ENCODE assay signal across 8 cellular contexts in genomic region chr3:194689493-194689901, GRCh38. TPM values are rescaled to one million over a fixed set of nuclear protein-coding genes. Genes with fewer than 3 reads are reported as not detected.
DNase-seq lines count a peak whose midpoint lies in the region; ATAC-seq and TF ChIP-seq lines count a peak whose summit lies in the region.

No MANE protein-coding gene starts in this region.

- CTCF ChIA-PET in AG04450 (lab: Charles Lee), result interaction anchor here (0.7 to 2.2 kb wide), 4 partner anchors 18 to 417 kb away, joined by 3 to 7 read pairs (median 5); partner anchors contain the start of gene LSG1

- DNase-seq in AG04450 (ENCODE audit: low read depth, low spot score) (peak; percentile 72), GM13977 (ENCODE audit: low spot score) (peak; percentile 30), memory B cell (ENCODE audit: low spot score in 2 of 2) (no peak), SK-N-DZ (ENCODE audit: low spot score) (no peak), COR-L47 (lab: John Stamatoyannopoulos, UW) (no peak)

- H3K27me3 Mint-ChIP-seq in activated naive CD8-positive, alpha-beta T cell, result peaks cover 1% of the 10 kb centered on the region
- H3K27me3 Mint-ChIP-seq in memory B cell, result no peaks in the 10 kb centered on the region

- in situ Hi-C loops in GM13977 (cut with MboI; ENCODE audit: low pct_unique_long_range_greater_than_20kb, low sequenced_read_pairs, unreplicated experiment), result loop anchor here (10.0 to 25.0 kb wide), 4 partner anchors 273 to 848 kb away; partner anchors contain the start of gene PPP1R2

- H3K4me1 Mint-ChIP-seq in activated naive CD8-positive, alpha-beta T cell (ENCODE audit: low read depth), result peaks cover 36% of the 10 kb centered on the region
- H3K4me1 Mint-ChIP-seq in memory B cell, result peaks cover 56% of the 10 kb centered on the region

- H3K9me3 ChIP-seq in AG04450 (ENCODE audit: control insufficient read depth, insufficient read depth, low read length), result no peaks in the 10 kb centered on the region; the same call in 1 of the 2 replicates

- H3K27ac Mint-ChIP-seq in activated naive CD8-positive, alpha-beta T cell, result no peak overlapping the region
- H3K27ac Mint-ChIP-seq in memory B cell, result peak overlapping the region; percentile 86

- ATAC-seq in memory B cell (ENCODE audit: low read depth) (no peak), HG03025 (IDR thresholded peaks at IDR 0.05; ENCODE audit: low FRiP score, unreplicated experiment) (no peak), GM19395 (IDR thresholded peaks at IDR 0.05; ENCODE audit: unreplicated experiment) (no peak)

- no peaks in the 10 kb centered on the region for H3K36me3 Mint-ChIP-seq in activated naive CD8-positive, alpha-beta T cell
- peaks cover 5% of the 10 kb centered on the region for H3K36me3 Mint-ChIP-seq in memory B cell

- H3K4me3 Mint-ChIP-seq in activated naive CD8-positive, alpha-beta T cell, result peak overlapping the region; percentile 81
- H3K4me3 Mint-ChIP-seq in memory B cell, result peak overlapping the region; percentile 97

- peak overlapping the region; percentile 32 for H3K27ac ChIP-seq in AG04450 (ENCODE audit: low read depth, low read length)

- POLR2A ChIA-PET in AG04450 (lab: Yijun Ruan, JAX), result interaction anchor here (0.7 to 4.5 kb wide), 6 partner anchors 18 to 520 kb away, joined by 3 to 32 read pairs (median 4); partner anchors contain the start of gene LSG1

- peak overlapping the region; percentile 42 for H3K4me3 ChIP-seq in AG04450 (ENCODE audit: low read depth, low read length)

- peaks cover 2% of the 10 kb centered on the region for H3K27me3 ChIP-seq in AG04450 (ENCODE audit: control insufficient read depth, insufficient read depth, low read length)

- no peak for TF ChIP-seq CTCF in AG04450 (IDR thresholded peaks at IDR 0.05; ENCODE audit: low read depth, low read length)
- no peak for TF ChIP-seq CTCF in GM13977 (IDR thresholded peaks at IDR 0.05; ENCODE audit: extremely low read depth, insufficient read depth, missing control alignments)

- H3K9me3 Mint-ChIP-seq in activated naive CD8-positive, alpha-beta T cell (ENCODE audit: low read depth), result no peaks in the 10 kb centered on the region
- H3K9me3 Mint-ChIP-seq in memory B cell, result no peaks in the 10 kb centered on the region

RNA-seq across cellular contexts. Expression of gene FAM43A, which starts 3.8 kb away (rescaled TPM):
- 7.6 and 8.1 TPM in 2 replicates for polyA plus RNA-seq in AG04450 (2011; rRNA removed)
- polyA minus RNA-seq in AG04450 (2011; rRNA and poly(A)+ RNA removed), result 2.9 and 3.3 TPM in 2 replicates
- 0.48 and 1.1 TPM in 2 replicates for polyA plus RNA-seq in SK-N-DZ (2014; cell fraction: cytosol; rRNA removed)
- polyA plus RNA-seq in SK-N-DZ (2014; cell fraction: nucleus; rRNA removed), result 1.2 and 2.2 TPM in 2 replicates

RNA-seq across cellular contexts. Expression of gene LSG1, which starts 17.5 kb away (rescaled TPM):
- polyA plus RNA-seq in AG04450 (2011; rRNA removed), result 30.2 and 34.0 TPM in 2 replicates
- polyA minus RNA-seq in AG04450 (2011; rRNA and poly(A)+ RNA removed), result 45.2 and 48.7 TPM in 2 replicates
- polyA plus RNA-seq in SK-N-DZ (2014; cell fraction: cytosol; rRNA removed), result 50.0 and 68.5 TPM in 2 replicates
- 98.1 and 109 TPM in 2 replicates for polyA plus RNA-seq in SK-N-DZ (2014; cell fraction: nucleus; rRNA removed)

RNA-seq across cellular contexts. Expression of gene TMEM44, which starts 56.3 kb away (rescaled TPM):
- 14.0 and 16.8 TPM in 2 replicates for polyA plus RNA-seq in AG04450 (2011; rRNA removed)
- polyA minus RNA-seq in AG04450 (2011; rRNA and poly(A)+ RNA removed), result 15.5 and 17.5 TPM in 2 replicates
- 11.8 and 21.0 TPM in 2 replicates for polyA plus RNA-seq in SK-N-DZ (2014; cell fraction: cytosol; rRNA removed)
- polyA plus RNA-seq in SK-N-DZ (2014; cell fraction: nucleus; rRNA removed), result 42.9 and 51.7 TPM in 2 replicates

Comparison
In these comparisons a context has a peak if more than half of its experiments do, and no peak if none do; other contexts are left out.
1. DNase-seq: peak in AG04450 (single experiment) and GM13977 (single experiment); none in memory B cell (0 of 2), SK-N-DZ (single experiment) and COR-L47 (single experiment).